9 cellular contexts compared by ENCODE assay signal in the genomic region with DNA sequence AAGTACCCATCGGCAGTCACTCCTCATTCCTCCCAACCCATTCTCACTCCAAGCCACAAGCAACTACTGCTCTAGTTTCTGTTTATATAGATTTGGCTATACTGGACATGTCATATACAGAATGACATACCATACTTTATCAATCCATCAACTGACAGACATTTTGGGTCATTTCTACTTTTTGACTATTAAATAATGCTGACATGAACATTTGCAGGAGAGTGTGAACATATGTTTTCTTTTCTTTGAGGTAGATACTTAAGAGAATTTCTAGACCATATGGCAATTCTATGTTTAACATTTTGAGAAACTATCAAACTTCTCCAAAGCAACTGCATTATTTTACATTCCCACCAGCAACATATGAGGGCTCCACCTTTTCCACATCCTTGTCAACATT. TPM values are rescaled to one million over a fixed set of nuclear protein-coding genes. Genes with fewer than 3 reads are reported as not detected.
"Had no signal": no experiment of that assay in that cellular context is flagged by ENCODE, and none has a peak within 500 bp of the region (broad histone marks: within the 10 kb centered on the region; RNA-seq: fewer than 3 reads in every experiment).

No MANE protein-coding gene starts in this region.

- H3K4me3 Mint-ChIP-seq: IgD-negative memory B cell had no signal

- H3K4me3 ChIP-seq: GM23248 had no signal

- H3K36me3 Mint-ChIP-seq: IgD-negative memory B cell had no signal

- H3K27ac Mint-ChIP-seq: IgD-negative memory B cell had no signal

- DNase-seq: GM23248, GOT3, H7, HCEC 1CT, KG1 had no signal

- H2AFZ ChIP-seq: GM23248 had no signal

- H3K4me1 Mint-ChIP-seq: IgD-negative memory B cell had no signal

- H3K9me3 Mint-ChIP-seq: IgD-negative memory B cell had no signal

- H3K27ac ChIP-seq: GM23248, HL-60 had no signal

- H3K9ac ChIP-seq: GM23248 had no signal

RNA-seq across cellular contexts. Expression of gene NMUR1, which starts 32.6 kb away (rescaled TPM):
- total RNA-seq: GM23248, H4, HT1080 had no signal
- polyA plus RNA-seq: GM23248 had no signal
